11 cellular contexts compared by ENCODE assay signal in genomic region chr1:204366759-204367158, GRCh38. TPM values are rescaled to one million over a fixed set of nuclear protein-coding genes. Genes with fewer than 3 reads are reported as not detected.
DNase-seq lines count a peak whose midpoint lies in the region; ATAC-seq, FAIRE-seq and TF ChIP-seq lines count a peak whose summit lies in the region.
"Had no signal": no experiment of that assay in that cellular context is flagged by ENCODE, and none has a peak within 500 bp of the region (broad histone marks: within the 10 kb centered on the region; RNA-seq: fewer than 3 reads in every experiment).

No MANE protein-coding gene starts in this region.

- CTCF ChIA-PET in A549 (lab: Yijun Ruan, JAX), result interaction anchor here (0.6 to 27.1 kb wide), 20 partner anchors 9 to 209 kb away, joined by 3 to 840 read pairs (median 4); partner anchors contain the start of gene GOLT1A

- ATAC-seq in A549 (peak; percentile 68 to 81; a peak in 5 of 6 replicates), esophagus mucosa (peak; percentile 47), GM21447 (IDR thresholded peaks at IDR 0.05; ENCODE audit: unreplicated experiment) (no peak)
- ATAC-seq: natural killer cell had no signal

- H3K27ac ChIP-seq in A549 (no peak overlapping the region), DOHH2 (ENCODE audit: low read depth, low read length) (no peak overlapping the region), thyroid gland (no peak overlapping the region)

- POLR2A ChIA-PET in A549 (lab: Yijun Ruan, JAX), result no interaction called here

- FAIRE-seq in A549 (lab: Jason Lieb, UNC), result no peak
- FAIRE-seq: GM12891 had no signal

- peak; percentile 54 to 59; a peak in 4 of 5 replicates for TF ChIP-seq RAD21 in A549 (conservative IDR thresholded peaks at IDR 0.05 in 1 of 2, IDR thresholded peaks at IDR 0.05 in 1 of 2)

- no peaks in the 10 kb centered on the region for H3K9me2 ChIP-seq in DOHH2 (replicated peaks; ENCODE audit: control insufficient read depth, low read length)

- no peaks in the 10 kb centered on the region for H4K20me1 ChIP-seq in DOHH2 (ENCODE audit: control insufficient read depth, insufficient read depth, low read depth, low read length)

- peak overlapping the region; percentile 12 for H3K9ac ChIP-seq in NT2/D1 (ENCODE audit: insufficient read length, low read depth)

- peaks cover 41% of the 10 kb centered on the region for H3K27me3 ChIP-seq in DOHH2 (ENCODE audit: control insufficient read depth, low read length)
- H3K27me3 ChIP-seq in NT2/D1 (ENCODE audit: insufficient read depth, insufficient read length), result peaks cover 34% of the 10 kb centered on the region
- no peaks in the 10 kb centered on the region for H3K27me3 ChIP-seq in thyroid gland

- DNase-seq in A549 (ENCODE audit: low read depth in 1 of 2, low spot score in 1 of 2), result peak; percentile 24 to 46
- no peak for DNase-seq in NT2/D1 (ENCODE audit: low read depth, low spot score)
- DNase-seq in thyroid gland, result no peak
- DNase-seq in nucleus accumbens (lab: John Stamatoyannopoulos, UW), result no peak
- no peak for DNase-seq in CD1c-positive myeloid dendritic cell (ENCODE audit: extremely low spot score)
- DNase-seq: erythroblast, natural killer cell had no signal

- H3K4me1 ChIP-seq in A549 (peaks cover 13% of the 10 kb centered on the region), DOHH2 (ENCODE audit: control insufficient read depth, low read length) (peaks cover 7% of the 10 kb centered on the region), NT2/D1 (ENCODE audit: insufficient read depth, insufficient read length) (no peaks in the 10 kb centered on the region), thyroid gland (peaks cover 6% of the 10 kb centered on the region in 2 donors)

- no peaks in the 10 kb centered on the region for H3K79me2 ChIP-seq in DOHH2 (ENCODE audit: control insufficient read depth, low read length)

- H3K36me3 ChIP-seq in DOHH2 (ENCODE audit: control insufficient read depth, low read length) (no peaks in the 10 kb centered on the region), NT2/D1 (ENCODE audit: insufficient read depth, insufficient read length, low read length) (no peaks in the 10 kb centered on the region), thyroid gland (no peaks in the 10 kb centered on the region)

- H3F3A ChIP-seq in DOHH2 (ENCODE audit: control insufficient read depth, insufficient read depth), result no peaks in the 10 kb centered on the region

- no peak for TF ChIP-seq POLR2A in A549 (IDR thresholded peaks at IDR 0.05; ENCODE audit: low read length)
- no peak for TF ChIP-seq POLR2A in thyroid gland (IDR thresholded peaks at IDR 0.05)

- 95% methylated on average over 7 of the region's 7 CpGs for WGBS in A549 (ENCODE audit: missing lambda C conversion rate)
- 88 to 91% methylated on average over 7 of the region's 7 CpGs for WGBS in thyroid gland, 2 donors

- peak; percentile 49 for TF ChIP-seq CTCF in A549 (IDR thresholded peaks at IDR 0.05)
- TF ChIP-seq CTCF in DOHH2 (IDR thresholded peaks at IDR 0.05; ENCODE audit: low read depth, low read length, poor library complexity, severe bottlenecking), result peak; percentile 39
- TF ChIP-seq CTCF in thyroid gland (IDR thresholded peaks at IDR 0.05), result no peak

- H3K4me2 ChIP-seq in A549 (no peak overlapping the region), DOHH2 (ENCODE audit: low read length) (no peak overlapping the region)

- H3K9me3 ChIP-seq in A549 (no peaks in the 10 kb centered on the region), DOHH2 (ENCODE audit: control insufficient read depth, insufficient read depth, low read length) (no peaks in the 10 kb centered on the region), NT2/D1 (ENCODE audit: insufficient read depth, low read length) (no peaks in the 10 kb centered on the region), thyroid gland (no peaks in the 10 kb centered on the region)

- intact Hi-C loops in thyroid gland (cut with DNase I), result loop anchor here (10.0 kb wide), 1 partner anchor 502 kb away; the partner anchor contains the start of gene SNRPE

- H3K4me3 ChIP-seq in A549, result no peak overlapping the region
- no peak overlapping the region for H3K4me3 ChIP-seq in DOHH2 (ENCODE audit: low read length)
- no peak overlapping the region for H3K4me3 ChIP-seq in NT2/D1 (ENCODE audit: insufficient read length, low read depth)
- H3K4me3 ChIP-seq in thyroid gland (replicated peaks in 1 of 3), result no peak overlapping the region

- no peak for TF ChIP-seq EP300 in A549 (IDR thresholded peaks at IDR 0.05)

TF ChIP-seq in A549, 52 proteins besides CTCF, POLR2A, EP300 and RAD21:
- TF ChIP-seq SMC3 (IDR thresholded peaks at IDR 0.05), result peak; percentile 62
- TF ChIP-seq HDAC2 (IDR thresholded peaks at IDR 0.05), result no peak

RNA-seq across cellular contexts. Expression of gene PLEKHA6, which starts 7.0 kb away (rescaled TPM):
- polyA plus RNA-seq in A549 (2011; rRNA removed) (13.0 and 16.4 TPM in 2 replicates), A549 (2017; fragmentation: RNase III; extraction: RNeasy Plus Mini Kit Qiagen cat#74134 plus additional on column Dnase treatment) (17.9 to 26.2 TPM (median 23.4 TPM) in 3 replicates)
- polyA plus RNA-seq in A549 (2012; cell fraction: cytosol; rRNA removed), result 12.1 and 14.8 TPM in 2 replicates
- 54.7 and 55.1 TPM in 2 replicates for polyA plus RNA-seq in A549 (2012; cell fraction: nucleus; rRNA removed)
- 12.4 and 13.0 TPM in 2 replicates for polyA minus RNA-seq in A549 (2011; rRNA and poly(A)+ RNA removed)
- total RNA-seq in esophagus mucosa (11.1 TPM), thyroid gland (1 to 10 TPM; 2.9 to 8.9 (median 4.0) TPM)

RNA-seq across cellular contexts. Expression of gene PPP1R15B, which starts 44.9 kb away (rescaled TPM):
- 49.1 and 51.9 TPM in 2 replicates for polyA plus RNA-seq in A549 (2011; rRNA removed)
- 18.5 and 22.6 TPM in 2 replicates for polyA plus RNA-seq in A549 (2012; cell fraction: cytosol; rRNA removed)
- polyA plus RNA-seq in A549 (2012; cell fraction: nucleus; rRNA removed), result 17.7 and 22.8 TPM in 2 replicates
- 26.9 to 27.8 TPM (median 27.2 TPM) in 3 replicates for polyA plus RNA-seq in A549 (2017; fragmentation: RNase III; extraction: RNeasy Plus Mini Kit Qiagen cat#74134 plus additional on column Dnase treatment)
- 52.6 and 57.4 TPM in 2 replicates for polyA minus RNA-seq in A549 (2011; rRNA and poly(A)+ RNA removed)
- total RNA-seq in esophagus mucosa, result 27.5 TPM
- total RNA-seq in thyroid gland, result 10 to 100 TPM; 63.0 to 89.8 (median 66.2) TPM

Comparison
In these comparisons a context has a peak if more than half of its experiments do, and no peak if none do; other contexts are left out.
1. DNase-seq: peak in A549 (2 of 2); none in NT2/D1 (single experiment), thyroid gland (0 of 2), nucleus accumbens (0 of 56) and CD1c-positive myeloid dendritic cell (single experiment).
2. CTCF ChIP-seq: peak in A549 (single experiment) and DOHH2 (single experiment); none in thyroid gland (0 of 6).